ENCODE assay signal across 6 cellular contexts in the genomic region with DNA sequence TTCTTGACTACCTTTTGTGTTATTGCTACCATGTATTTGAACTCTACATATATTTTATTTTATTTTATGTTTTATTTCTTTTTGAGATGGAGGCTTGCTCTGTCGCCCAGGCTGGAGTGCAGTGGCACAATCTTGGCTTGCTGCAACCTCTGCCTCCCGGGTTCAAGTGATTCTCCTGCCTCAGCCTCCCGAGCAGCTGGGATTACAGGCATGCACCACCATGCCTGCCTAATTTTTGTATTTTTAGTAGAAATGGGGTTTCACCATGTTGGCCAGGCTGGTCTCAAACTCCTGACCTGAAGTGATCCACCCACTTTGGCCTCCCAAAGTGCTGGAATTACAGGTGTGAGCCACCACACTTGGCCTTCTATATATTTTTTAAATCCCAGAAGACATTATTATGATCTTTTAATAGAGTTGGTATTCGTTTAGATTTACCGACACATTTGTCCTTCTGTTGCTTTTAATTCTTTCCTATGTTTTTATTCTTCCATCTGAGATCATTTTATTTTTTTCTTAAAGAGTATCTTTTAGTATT.
DNase-seq lines count a peak whose midpoint lies in the region; ATAC-seq and TF ChIP-seq lines count a peak whose summit lies in the region.
"Not testable (repeated sequence)": the region's sequence is repeated elsewhere in the genome, so short reads cannot be mapped to it uniquely, and the experiment has no call there.

No MANE protein-coding gene starts in this region.

- not testable (repeated sequence) for H3K9me3 Mint-ChIP-seq in IgD-negative memory B cell; dendritic cell treated with granulocyte-macrophage colony-stimulating factor and Interleukin-4, amounts not matched to agents 40 ng/mL and 50 ng/mL, for 4 days; memory B cell; stimulated activated memory B cell treated with anti-CD40 and anti-IgM and Interleukin-4, amounts not matched to agents 10 μg/mL and 1 μg/mL and 100 μg/mL, for 72 hours

- BruUV-seq in OCI-LY7 (replicated peaks; lab: Mats Ljungman, UMichigan), result not testable (repeated sequence)

- not testable (repeated sequence) for H3K36me3 Mint-ChIP-seq in IgD-negative memory B cell; dendritic cell treated with granulocyte-macrophage colony-stimulating factor and Interleukin-4, amounts not matched to agents 40 ng/mL and 50 ng/mL, for 4 days (ENCODE audit: low read depth); memory B cell; stimulated activated memory B cell treated with anti-CD40 and anti-IgM and Interleukin-4, amounts not matched to agents 10 μg/mL and 1 μg/mL and 100 μg/mL, for 72 hours

- not testable (repeated sequence) for H3K36me3 ChIP-seq in OCI-LY7 (ENCODE audit: insufficient read depth, low read length)

- H3K9me3 ChIP-seq in OCI-LY7 (ENCODE audit: low read length), result not testable (repeated sequence)

- H3K4me1 Mint-ChIP-seq in IgD-negative memory B cell (peaks cover 63 to 68% (median 68%) of the 10 kb centered on the region in 3 donors), memory B cell (peaks cover 57% of the 10 kb centered on the region)
- peaks cover 68% of the 10 kb centered on the region for H3K4me1 Mint-ChIP-seq in dendritic cell treated with granulocyte-macrophage colony-stimulating factor and Interleukin-4, amounts not matched to agents 40 ng/mL and 50 ng/mL, for 4 days (ENCODE audit: low read depth)
- H3K4me1 Mint-ChIP-seq in stimulated activated memory B cell treated with anti-CD40 and anti-IgM and Interleukin-4, amounts not matched to agents 10 μg/mL and 1 μg/mL and 100 μg/mL, for 72 hours, result peaks cover 76% of the 10 kb centered on the region

- POLR2A ChIA-PET in OCI-LY7 (lab: Charles Lee), result interaction anchor here (0.5 to 10.4 kb wide), 13 partner anchors 8 to 338 kb away, joined by 3 to 102 read pairs (median 4); no protein-coding TSS in a partner anchor

- not testable (repeated sequence) for DNase-seq in OCI-LY7 (ENCODE audit: low spot score); memory B cell (ENCODE audit: low spot score in 2 of 2)
- DNase-seq in activated CD8-positive, alpha-beta memory T cell treated with anti-CD3 and anti-CD28 coated beads, Interleukin-2, amount 50 U/mL, for 48 hours, result peak; percentile 15

- ATAC-seq in memory B cell (ENCODE audit: low read depth); stimulated activated memory B cell treated with anti-CD40 and anti-IgM and Interleukin-4, amounts not matched to agents 10 μg/mL and 1 μg/mL and 100 μg/mL, for 72 hours: not testable (repeated sequence)

- H3K9me2 ChIP-seq in OCI-LY7 (ENCODE audit: insufficient read depth, low read length), result not testable (repeated sequence)

- CTCF ChIA-PET in OCI-LY7 (lab: Charles Lee; ENCODE audit: unreplicated experiment), result interaction anchor here (0.6 kb wide), 1 partner anchor 8 kb away, joined by 3 read pairs; no protein-coding TSS in a partner anchor

- intact Hi-C loops in OCI-LY7 (cut with micrococcal nuclease; ENCODE audit: unreplicated experiment), result loop anchor here (5.0 to 10.0 kb wide), 2 partner anchors 60 to 928 kb away; no protein-coding TSS in a partner anchor
- intact Hi-C loops in dendritic cell treated with granulocyte-macrophage colony-stimulating factor and Interleukin-4, amounts not matched to agents 40 ng/mL and 50 ng/mL, for 4 days (cut with micrococcal nuclease), result not testable (repeated sequence)

- not testable (repeated sequence) for H2AFZ ChIP-seq in OCI-LY7 (ENCODE audit: low read length)

- not testable (repeated sequence) for H3K27me3 Mint-ChIP-seq in IgD-negative memory B cell; dendritic cell treated with granulocyte-macrophage colony-stimulating factor and Interleukin-4, amounts not matched to agents 40 ng/mL and 50 ng/mL, for 4 days; memory B cell; stimulated activated memory B cell treated with anti-CD40 and anti-IgM and Interleukin-4, amounts not matched to agents 10 μg/mL and 1 μg/mL and 100 μg/mL, for 72 hours

- H3K79me2 ChIP-seq in OCI-LY7 (ENCODE audit: insufficient read depth, low read depth, low read length), result not testable (repeated sequence)

- TF ChIP-seq CTCF in OCI-LY7 (conservative IDR thresholded peaks at IDR 0.05; ENCODE audit: low read length), result not testable (repeated sequence)

- peak overlapping the region in 2 of 3 donors; percentile 45 to 84 for H3K27ac Mint-ChIP-seq in IgD-negative memory B cell
- H3K27ac Mint-ChIP-seq in dendritic cell treated with granulocyte-macrophage colony-stimulating factor and Interleukin-4, amounts not matched to agents 40 ng/mL and 50 ng/mL, for 4 days, result peak overlapping the region; percentile 88
- H3K27ac Mint-ChIP-seq in memory B cell, result peak overlapping the region; percentile 95
- H3K27ac Mint-ChIP-seq in stimulated activated memory B cell treated with anti-CD40 and anti-IgM and Interleukin-4, amounts not matched to agents 10 μg/mL and 1 μg/mL and 100 μg/mL, for 72 hours, result peak overlapping the region; percentile 96

- H3K4me3 ChIP-seq in OCI-LY7 (ENCODE audit: low read depth, low read length, poor library complexity, severe bottlenecking), result not testable (repeated sequence)

- H4K20me1 ChIP-seq in OCI-LY7 (ENCODE audit: insufficient read depth, low read length), result not testable (repeated sequence)

- peak overlapping the region; percentile 94 for H3K27ac ChIP-seq in OCI-LY7 (ENCODE audit: low read depth, low read length, poor library complexity, severe bottlenecking)

- peaks cover 77% of the 10 kb centered on the region for H3K4me1 ChIP-seq in OCI-LY7 (ENCODE audit: insufficient read depth, low read length, poor library complexity, severe bottlenecking)

- not testable (repeated sequence) for H3K4me2 ChIP-seq in OCI-LY7 (ENCODE audit: low read length)

- H3K4me3 Mint-ChIP-seq in IgD-negative memory B cell, result peak overlapping the region in 1 of 4 donors; percentile 68
- H3K4me3 Mint-ChIP-seq in dendritic cell treated with granulocyte-macrophage colony-stimulating factor and Interleukin-4, amounts not matched to agents 40 ng/mL and 50 ng/mL, for 4 days; memory B cell; stimulated activated memory B cell treated with anti-CD40 and anti-IgM and Interleukin-4, amounts not matched to agents 10 μg/mL and 1 μg/mL and 100 μg/mL, for 72 hours: not testable (repeated sequence)
